ENCODE assay signal across 2 cellular contexts in the genomic region with DNA sequence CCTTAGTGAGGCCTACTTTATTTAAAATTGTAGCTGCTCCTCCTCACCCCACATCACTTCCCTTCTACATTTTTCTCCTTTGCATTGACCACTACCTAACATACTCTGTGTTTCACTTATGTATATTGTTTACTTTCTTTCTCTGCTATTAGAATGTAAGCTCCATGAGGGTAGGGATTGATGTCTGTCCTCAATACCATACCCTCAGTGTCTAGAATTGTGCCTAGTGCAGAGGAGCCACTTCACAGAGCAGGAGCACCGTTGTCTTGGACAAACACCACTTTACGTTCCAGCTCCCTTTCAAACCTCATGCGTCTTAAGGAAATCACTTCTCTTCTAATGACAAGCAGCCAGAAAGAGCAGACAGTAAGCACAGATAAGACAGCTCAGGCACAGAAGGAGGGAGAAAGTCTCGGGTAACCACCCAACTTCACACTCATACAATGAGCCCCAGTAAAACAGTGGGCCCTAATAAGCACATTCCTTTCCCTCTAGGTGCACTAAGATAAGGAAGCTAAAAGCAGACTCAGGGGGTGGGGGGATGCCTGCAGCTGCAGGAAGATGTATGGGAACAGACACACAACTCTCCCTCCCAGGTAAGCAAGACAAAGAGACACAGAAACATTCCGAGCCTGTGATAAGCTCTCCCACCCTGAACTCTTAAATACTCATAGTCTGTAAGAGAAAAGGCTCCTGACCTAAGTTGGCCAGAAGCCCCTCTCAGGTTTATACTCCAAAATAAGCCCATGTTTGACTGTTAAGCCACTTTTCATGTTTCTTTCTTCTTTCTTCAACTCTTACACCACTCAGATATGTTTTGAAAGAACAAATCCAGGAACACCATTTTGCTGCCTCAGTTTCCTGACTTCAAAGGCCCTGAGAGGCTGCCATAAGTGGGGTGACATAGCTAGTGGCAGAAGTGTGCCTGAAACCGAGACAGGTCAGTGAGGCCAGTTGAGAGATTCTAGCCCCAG.
TF ChIP-seq lines count a peak whose summit lies in the region.

No MANE protein-coding gene starts in this region.

TF ChIP-seq in GM23338, 12 proteins besides CTCF, POLR2A, EP300 and RAD21:
- TF ChIP-seq ZNF331 (CRISPR knock-in tag; IDR thresholded peaks at IDR 0.05; ENCODE audit: low read depth) (no peak), EZH2 (IDR thresholded peaks at IDR 0.05; ENCODE audit: low read depth, unreplicated experiment) (no peak), STAT1 (IDR thresholded peaks at IDR 0.05; ENCODE audit: unreplicated experiment) (no peak)
- TF ChIP-seq, protein P1, sequence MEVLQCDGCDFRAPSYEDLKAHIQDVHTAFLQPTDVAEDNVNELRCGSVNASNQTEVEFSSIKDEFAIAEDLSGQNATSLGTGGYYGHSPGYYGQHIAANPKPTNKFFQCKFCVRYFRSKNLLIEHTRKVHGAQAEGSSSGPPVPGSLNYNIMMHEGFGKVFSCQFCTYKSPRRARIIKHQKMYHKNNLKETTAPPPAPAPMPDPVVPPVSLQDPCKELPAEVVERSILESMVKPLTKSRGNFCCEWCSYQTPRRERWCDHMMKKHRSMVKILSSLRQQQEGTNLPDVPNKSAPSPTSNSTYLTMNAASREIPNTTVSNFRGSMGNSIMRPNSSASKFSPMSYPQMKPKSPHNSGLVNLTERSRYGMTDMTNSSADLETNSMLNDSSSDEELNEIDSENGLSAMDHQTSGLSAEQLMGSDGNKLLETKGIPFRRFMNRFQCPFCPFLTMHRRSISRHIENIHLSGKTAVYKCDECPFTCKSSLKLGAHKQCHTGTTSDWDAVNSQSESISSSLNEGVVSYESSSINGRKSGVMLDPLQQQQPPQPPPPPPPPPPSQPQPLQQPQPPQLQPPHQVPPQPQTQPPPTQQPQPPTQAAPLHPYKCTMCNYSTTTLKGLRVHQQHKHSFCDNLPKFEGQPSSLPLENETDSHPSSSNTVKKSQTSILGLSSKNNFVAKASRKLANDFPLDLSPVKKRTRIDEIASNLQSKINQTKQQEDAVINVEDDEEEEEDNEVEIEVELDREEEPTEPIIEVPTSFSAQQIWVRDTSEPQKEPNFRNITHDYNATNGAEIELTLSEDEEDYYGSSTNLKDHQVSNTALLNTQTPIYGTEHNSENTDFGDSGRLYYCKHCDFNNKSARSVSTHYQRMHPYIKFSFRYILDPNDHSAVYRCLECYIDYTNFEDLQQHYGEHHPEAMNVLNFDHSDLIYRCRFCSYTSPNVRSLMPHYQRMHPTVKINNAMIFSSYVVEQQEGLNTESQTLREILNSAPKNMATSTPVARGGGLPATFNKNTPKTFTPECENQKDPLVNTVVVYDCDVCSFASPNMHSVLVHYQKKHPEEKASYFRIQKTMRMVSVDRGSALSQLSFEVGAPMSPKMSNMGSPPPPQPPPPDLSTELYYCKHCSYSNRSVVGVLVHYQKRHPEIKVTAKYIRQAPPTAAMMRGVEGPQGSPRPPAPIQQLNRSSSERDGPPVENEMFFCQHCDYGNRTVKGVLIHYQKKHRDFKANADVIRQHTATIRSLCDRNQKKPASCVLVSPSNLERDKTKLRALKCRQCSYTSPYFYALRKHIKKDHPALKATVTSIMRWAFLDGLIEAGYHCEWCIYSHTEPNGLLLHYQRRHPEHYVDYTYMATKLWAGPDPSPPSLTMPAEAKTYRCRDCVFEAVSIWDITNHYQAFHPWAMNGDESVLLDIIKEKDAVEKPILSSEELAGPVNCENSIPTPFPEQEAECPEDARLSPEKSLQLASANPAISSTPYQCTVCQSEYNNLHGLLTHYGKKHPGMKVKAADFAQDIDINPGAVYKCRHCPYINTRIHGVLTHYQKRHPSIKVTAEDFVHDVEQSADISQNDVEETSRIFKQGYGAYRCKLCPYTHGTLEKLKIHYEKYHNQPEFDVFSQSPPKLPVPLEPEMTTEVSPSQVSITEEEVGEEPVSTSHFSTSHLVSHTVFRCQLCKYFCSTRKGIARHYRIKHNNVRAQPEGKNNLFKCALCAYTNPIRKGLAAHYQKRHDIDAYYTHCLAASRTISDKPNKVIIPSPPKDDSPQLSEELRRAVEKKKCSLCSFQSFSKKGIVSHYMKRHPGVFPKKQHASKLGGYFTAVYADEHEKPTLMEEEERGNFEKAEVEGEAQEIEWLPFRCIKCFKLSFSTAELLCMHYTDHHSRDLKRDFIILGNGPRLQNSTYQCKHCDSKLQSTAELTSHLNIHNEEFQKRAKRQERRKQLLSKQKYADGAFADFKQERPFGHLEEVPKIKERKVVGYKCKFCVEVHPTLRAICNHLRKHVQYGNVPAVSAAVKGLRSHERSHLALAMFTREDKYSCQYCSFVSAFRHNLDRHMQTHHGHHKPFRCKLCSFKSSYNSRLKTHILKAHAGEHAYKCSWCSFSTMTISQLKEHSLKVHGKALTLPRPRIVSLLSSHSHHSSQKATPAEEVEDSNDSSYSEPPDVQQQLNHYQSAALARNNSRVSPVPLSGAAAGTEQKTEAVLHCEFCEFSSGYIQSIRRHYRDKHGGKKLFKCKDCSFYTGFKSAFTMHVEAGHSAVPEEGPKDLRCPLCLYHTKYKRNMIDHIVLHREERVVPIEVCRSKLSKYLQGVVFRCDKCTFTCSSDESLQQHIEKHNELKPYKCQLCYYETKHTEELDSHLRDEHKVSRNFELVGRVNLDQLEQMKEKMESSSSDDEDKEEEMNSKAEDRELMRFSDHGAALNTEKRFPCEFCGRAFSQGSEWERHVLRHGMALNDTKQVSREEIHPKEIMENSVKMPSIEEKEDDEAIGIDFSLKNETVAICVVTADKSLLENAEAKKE (CRISPR knock-in tag; IDR thresholded peaks at IDR 0.05), result no peak

TF ChIP-seq in H1, 55 proteins besides CTCF, POLR2A, EP300 and RAD21:
- TF ChIP-seq TCF12 (IDR thresholded peaks at IDR 0.05; ENCODE audit: low read depth, low read length), result 0 out of 2 replicates have a peak, but pooled peaks have one; percentile 70
- TF ChIP-seq HDAC2 (IDR thresholded peaks at IDR 0.05; ENCODE audit: borderline replicate concordance in 1 of 2, low read depth in 2 of 2, low read length in 2 of 2), result no peak
- peak; percentile 34; the same call in 1 of the 2 replicates for TF ChIP-seq TEAD4 (IDR thresholded peaks at IDR 0.05; ENCODE audit: low read depth, low read length)
- no peak for TF ChIP-seq FOSL1 (IDR thresholded peaks at IDR 0.05; ENCODE audit: insufficient read depth, low read depth, low read length)
- TF ChIP-seq POLR2AphosphoS5 (IDR thresholded peaks at IDR 0.05; ENCODE audit: low read depth, low read length), result peak; percentile 55; the same call in 1 of the 2 replicates
TF ChIP-seq in H1: peak in this region for 3.
